Comparison of ENCODE assay signal across 11 cellular contexts in genomic region chr3:10188798-10189556, GRCh38. TPM values are rescaled to one million over a fixed set of nuclear protein-coding genes. Genes with fewer than 3 reads are reported as not detected.
A peak's percentile ranks its signal among the peaks of the same experiment; 100 is the strongest.
DNase-seq lines count a peak whose midpoint lies in the region; ATAC-seq, FAIRE-seq and TF ChIP-seq lines count a peak whose summit lies in the region.
"Had no signal": no experiment of that assay in that cellular context is flagged by ENCODE, and none has a peak within 500 bp of the region (broad histone marks: within the 10 kb centered on the region; RNA-seq: fewer than 3 reads in every experiment).

No MANE protein-coding gene starts in this region.

- peak overlapping the region; percentile 73 for H3K27ac ChIP-seq in keratinocyte (ENCODE audit: control insufficient read depth, insufficient read depth, low read length)
- H3K27ac ChIP-seq in stomach smooth muscle (ENCODE audit: low read length) = peak overlapping the region; percentile 60

- no peak overlapping the region for H2AFZ ChIP-seq in keratinocyte (ENCODE audit: control insufficient read depth, low read length)

- dilution Hi-C loops in keratinocyte (cut with MboI; ENCODE audit: extremely low pct_ligation_motif_present, low sequenced_read_pairs) = no loop called here

- in situ Hi-C loops in KBM-7 (cut with MboI; ENCODE audit: low pct_unique_long_range_greater_than_20kb, low sequenced_read_pairs) = no loop called here

- no peaks in the 10 kb centered on the region for H3K9me3 Mint-ChIP-seq in T-helper 1 cell treated with Interleukin-12 subunit alpha and Interleukin-12 subunit beta and Interleukin-4 antibody, amounts not matched to agents 30 μg/mL and 1 μg/mL, for 36 hours
- H3K9me3 Mint-ChIP-seq in activated T-helper 1 cell treated with anti-CD3 and anti-CD28 coated beads, Interleukin-12 subunit alpha, Interleukin-12 subunit beta, Interleukin-2, Interleukin-4 antibody, amounts not matched to agents 30 ng/mL and 10 ng/mL and 1 ng/mL, durations not matched to agents 14 hours and 24 hours and 36 hours = no peaks in the 10 kb centered on the region

- DNase-seq in T-helper 1 cell = no peak
- DNase-seq in activated T-helper 1 cell treated with anti-CD3 and anti-CD28 coated beads, Interleukin-12 subunit alpha, Interleukin-12 subunit beta, Interleukin-2, Interleukin-4 antibody, amounts not matched to agents 30 ng/mL and 10 ng/mL and 1 ng/mL, durations not matched to agents 14 hours and 24 hours and 36 hours (ENCODE audit: low spot score) = no peak
- DNase-seq in keratinocyte (ENCODE audit: low read depth, low spot score) = no peak
- no peak for DNase-seq in KBM-7
- no peak for DNase-seq in left colon
- DNase-seq in NCI-H2227 treated with DMSO at 0.1 percent for 48 hours (lab: John Stamatoyannopoulos, UW) = no peak

- H3K27me3 ChIP-seq in keratinocyte (ENCODE audit: control insufficient read depth, extremely low read depth, insufficient read depth, low read length) (no peaks in the 10 kb centered on the region), stomach smooth muscle (ENCODE audit: control insufficient read depth in 1 of 2, insufficient read depth in 2 of 2, low read length in 2 of 2) (no peaks in the 10 kb centered on the region)

- no peak for ATAC-seq in left colon

- intact Hi-C loops in activated T-helper 1 cell treated with anti-CD3 and anti-CD28 coated beads, Interleukin-12 subunit alpha, Interleukin-12 subunit beta, Interleukin-2, Interleukin-4 antibody, amounts not matched to agents 30 ng/mL and 10 ng/mL and 1 ng/mL, durations not matched to agents 14 hours and 24 hours and 36 hours (cut with micrococcal nuclease) = loop anchor here (1.0 kb wide), 1 partner anchor 10 kb away; no protein-coding TSS in a partner anchor
- intact Hi-C loops in left colon (cut with DNase I, micrococcal nuclease) = no loop called here

- H3K4me3 Mint-ChIP-seq in T-helper 1 cell treated with Interleukin-12 subunit alpha and Interleukin-12 subunit beta and Interleukin-4 antibody, amounts not matched to agents 30 μg/mL and 1 μg/mL, for 36 hours = peak overlapping the region; percentile 72
- peak overlapping the region; percentile 69 for H3K4me3 Mint-ChIP-seq in activated T-helper 1 cell treated with anti-CD3 and anti-CD28 coated beads, Interleukin-12 subunit alpha, Interleukin-12 subunit beta, Interleukin-2, Interleukin-4 antibody, amounts not matched to agents 30 ng/mL and 10 ng/mL and 1 ng/mL, durations not matched to agents 14 hours and 24 hours and 36 hours
- H3K4me3 Mint-ChIP-seq: brain had no signal

- H4K20me1 ChIP-seq in keratinocyte (ENCODE audit: control insufficient read depth, extremely low read depth, insufficient read depth, low read length) = no peaks in the 10 kb centered on the region

- peak overlapping the region; percentile 58 for H3K4me2 ChIP-seq in keratinocyte (ENCODE audit: control insufficient read depth, extremely low read depth, insufficient read depth, low read depth, low read length)

- H3K4me3 ChIP-seq in keratinocyte (ENCODE audit: control insufficient read depth in 2 of 3, extremely low read depth in 1 of 3, insufficient read depth in 2 of 3, low read depth in 1 of 3, low read length in 3 of 3) = peak overlapping the region in 1 of 3 experiments; percentile 5
- H3K4me3 ChIP-seq in stomach smooth muscle (ENCODE audit: low read length in 2 of 2) = peak overlapping the region; percentile 18 to 35

- H3K27ac Mint-ChIP-seq in T-helper 1 cell treated with Interleukin-12 subunit alpha and Interleukin-12 subunit beta and Interleukin-4 antibody, amounts not matched to agents 30 μg/mL and 1 μg/mL, for 36 hours = peak overlapping the region; percentile 93
- peak overlapping the region; percentile 91 for H3K27ac Mint-ChIP-seq in activated T-helper 1 cell treated with anti-CD3 and anti-CD28 coated beads, Interleukin-12 subunit alpha, Interleukin-12 subunit beta, Interleukin-2, Interleukin-4 antibody, amounts not matched to agents 30 ng/mL and 10 ng/mL and 1 ng/mL, durations not matched to agents 14 hours and 24 hours and 36 hours

- no peaks in the 10 kb centered on the region for H3K9me1 ChIP-seq in keratinocyte (ENCODE audit: control insufficient read depth, extremely low read depth, insufficient read depth, low read length)

- peaks cover 34% of the 10 kb centered on the region for H3K36me3 Mint-ChIP-seq in T-helper 1 cell treated with Interleukin-12 subunit alpha and Interleukin-12 subunit beta and Interleukin-4 antibody, amounts not matched to agents 30 μg/mL and 1 μg/mL, for 36 hours (ENCODE audit: low read depth)
- peaks cover 27% of the 10 kb centered on the region for H3K36me3 Mint-ChIP-seq in activated T-helper 1 cell treated with anti-CD3 and anti-CD28 coated beads, Interleukin-12 subunit alpha, Interleukin-12 subunit beta, Interleukin-2, Interleukin-4 antibody, amounts not matched to agents 30 ng/mL and 10 ng/mL and 1 ng/mL, durations not matched to agents 14 hours and 24 hours and 36 hours (ENCODE audit: low read depth)
- H3K36me3 Mint-ChIP-seq: brain had no signal

- H3K4me1 ChIP-seq in keratinocyte (ENCODE audit: control insufficient read depth, extremely low read depth, insufficient read depth, low read length) (peaks cover 60% of the 10 kb centered on the region), stomach smooth muscle (ENCODE audit: control insufficient read depth, insufficient read depth, low read length) (peaks cover 52% of the 10 kb centered on the region)

- TF ChIP-seq CTCF in keratinocyte (optimal IDR thresholded peaks at IDR 0.05 in 1 of 3, IDR thresholded peaks at IDR 0.05 in 1 of 3, conservative IDR thresholded peaks at IDR 0.05 in 1 of 3; ENCODE audit: extremely low read depth in 1 of 3, insufficient read depth in 2 of 3, low read length in 3 of 3) = no peak

- no peaks in the 10 kb centered on the region for H3K9me3 ChIP-seq in keratinocyte (ENCODE audit: control insufficient read depth, low read depth, low read length)
- H3K9me3 ChIP-seq in stomach smooth muscle (ENCODE audit: control insufficient read depth in 2 of 2, low read length in 2 of 2) = no peaks in the 10 kb centered on the region

- peaks cover 77% of the 10 kb centered on the region for H3K4me1 Mint-ChIP-seq in T-helper 1 cell treated with Interleukin-12 subunit alpha and Interleukin-12 subunit beta and Interleukin-4 antibody, amounts not matched to agents 30 μg/mL and 1 μg/mL, for 36 hours (ENCODE audit: low read depth)
- peaks cover 75% of the 10 kb centered on the region for H3K4me1 Mint-ChIP-seq in activated T-helper 1 cell treated with anti-CD3 and anti-CD28 coated beads, Interleukin-12 subunit alpha, Interleukin-12 subunit beta, Interleukin-2, Interleukin-4 antibody, amounts not matched to agents 30 ng/mL and 10 ng/mL and 1 ng/mL, durations not matched to agents 14 hours and 24 hours and 36 hours (ENCODE audit: low read depth)

- H3K27me3 Mint-ChIP-seq in T-helper 1 cell treated with Interleukin-12 subunit alpha and Interleukin-12 subunit beta and Interleukin-4 antibody, amounts not matched to agents 30 μg/mL and 1 μg/mL, for 36 hours (ENCODE audit: low read depth) = no peaks in the 10 kb centered on the region
- H3K27me3 Mint-ChIP-seq in activated T-helper 1 cell treated with anti-CD3 and anti-CD28 coated beads, Interleukin-12 subunit alpha, Interleukin-12 subunit beta, Interleukin-2, Interleukin-4 antibody, amounts not matched to agents 30 ng/mL and 10 ng/mL and 1 ng/mL, durations not matched to agents 14 hours and 24 hours and 36 hours (ENCODE audit: insufficient read depth) = no peaks in the 10 kb centered on the region
- H3K27me3 Mint-ChIP-seq: brain had no signal

- FAIRE-seq in keratinocyte (lab: Jason Lieb, UNC) = no peak
- FAIRE-seq: A204.1, TTC549 had no signal

- H3K36me3 ChIP-seq in keratinocyte (ENCODE audit: control insufficient read depth in 2 of 2, extremely low read depth in 1 of 2, insufficient read depth in 2 of 2, low read length in 2 of 2) (no peaks in the 10 kb centered on the region), stomach smooth muscle (ENCODE audit: control insufficient read depth in 2 of 2, insufficient read depth in 2 of 2, low read length in 2 of 2) (peaks cover 0 to 3% of the 10 kb centered on the region in 2 donors)

- H3K9ac ChIP-seq in keratinocyte (ENCODE audit: control insufficient read depth, extremely low read depth, insufficient read depth, low read length) = peak overlapping the region; percentile 11
- no peak overlapping the region for H3K9ac ChIP-seq in stomach smooth muscle (ENCODE audit: low read length in 2 of 2)

- H3K79me2 ChIP-seq in keratinocyte (ENCODE audit: control insufficient read depth, insufficient read depth, low read length) = no peaks in the 10 kb centered on the region

RNA-seq across cellular contexts. Expression of gene IRAK2, which starts 24.3 kb away (rescaled TPM):
- 8.1 and 8.6 TPM in 2 replicates for total RNA-seq in activated T-helper 1 cell treated with anti-CD3 and anti-CD28 coated beads, Interleukin-12 subunit alpha, Interleukin-12 subunit beta, Interleukin-2, Interleukin-4 antibody, amounts not matched to agents 30 ng/mL and 10 ng/mL and 1 ng/mL, durations not matched to agents 14 hours and 24 hours and 36 hours
- 3.5 to 6.2 TPM (median 5.3 TPM) in 3 replicates for polyA plus RNA-seq in keratinocyte
- 2.1 TPM for polyA plus RNA-seq in keratinocyte (2011; ENCODE audit: low read depth)
- 4.0 and 5.0 TPM in 2 replicates for polyA plus RNA-seq in keratinocyte (2011; cell fraction: cytosol; rRNA removed)
- 7.8 and 8.2 TPM in 2 replicates for polyA plus RNA-seq in keratinocyte (2011; cell fraction: nucleus; rRNA removed)
- 2.5 and 4.7 TPM in 2 replicates for polyA plus RNA-seq in keratinocyte (2012; ENCODE audit: low replicate concordance)
- polyA minus RNA-seq in keratinocyte = 2.7 to 6.3 TPM (median 5.2 TPM) in 3 replicates
- 4.6 TPM for polyA minus RNA-seq in keratinocyte (2011; cell fraction: cytosol; rRNA and poly(A)+ RNA removed)
- polyA minus RNA-seq in keratinocyte (2011; cell fraction: nucleus; rRNA and poly(A)+ RNA removed) = 7.2 and 8.1 TPM in 2 replicates
- total RNA-seq in left colon = 1 to 10 TPM; 1.7 to 3.4 TPM

RNA-seq across cellular contexts. Expression of gene VHL, which starts 47.4 kb away (rescaled TPM):
- 59.6 and 65.8 TPM in 2 replicates for total RNA-seq in activated T-helper 1 cell treated with anti-CD3 and anti-CD28 coated beads, Interleukin-12 subunit alpha, Interleukin-12 subunit beta, Interleukin-2, Interleukin-4 antibody, amounts not matched to agents 30 ng/mL and 10 ng/mL and 1 ng/mL, durations not matched to agents 14 hours and 24 hours and 36 hours
- 13.5 to 18.3 TPM (median 13.5 TPM) in 3 replicates for polyA plus RNA-seq in keratinocyte
- polyA plus RNA-seq in keratinocyte (2011; ENCODE audit: low read depth) = 12.3 TPM
- 9.6 and 12.0 TPM in 2 replicates for polyA plus RNA-seq in keratinocyte (2011; cell fraction: cytosol; rRNA removed)
- 19.8 and 20.9 TPM in 2 replicates for polyA plus RNA-seq in keratinocyte (2011; cell fraction: nucleus; rRNA removed)
- polyA plus RNA-seq in keratinocyte (2012; ENCODE audit: low replicate concordance) = 23.9 and 25.4 TPM in 2 replicates
- polyA minus RNA-seq in keratinocyte = 12.5 to 20.0 TPM (median 18.7 TPM) in 3 replicates
- polyA minus RNA-seq in keratinocyte (2011; cell fraction: cytosol; rRNA and poly(A)+ RNA removed) = 15.2 TPM
- 5.7 and 9.9 TPM in 2 replicates for polyA minus RNA-seq in keratinocyte (2011; cell fraction: nucleus; rRNA and poly(A)+ RNA removed)
- 10 to 100 TPM; 36.4 to 37.6 TPM for total RNA-seq in left colon

RNA-seq across cellular contexts. Expression of gene TATDN2, which starts 59.3 kb away (rescaled TPM):
- total RNA-seq in activated T-helper 1 cell treated with anti-CD3 and anti-CD28 coated beads, Interleukin-12 subunit alpha, Interleukin-12 subunit beta, Interleukin-2, Interleukin-4 antibody, amounts not matched to agents 30 ng/mL and 10 ng/mL and 1 ng/mL, durations not matched to agents 14 hours and 24 hours and 36 hours = 80.4 and 81.5 TPM in 2 replicates
- polyA plus RNA-seq in keratinocyte = 13.4 to 20.0 TPM (median 13.8 TPM) in 3 replicates
- polyA plus RNA-seq in keratinocyte (2011; ENCODE audit: low read depth) = 3.3 TPM
- 14.8 and 16.2 TPM in 2 replicates for polyA plus RNA-seq in keratinocyte (2011; cell fraction: cytosol; rRNA removed)
- polyA plus RNA-seq in keratinocyte (2011; cell fraction: nucleus; rRNA removed) = 21.0 and 21.4 TPM in 2 replicates
- polyA plus RNA-seq in keratinocyte (2012; ENCODE audit: low replicate concordance) = 13.3 and 26.3 TPM in 2 replicates
- polyA minus RNA-seq in keratinocyte = 28.0 to 33.6 TPM (median 29.8 TPM) in 3 replicates
- polyA minus RNA-seq in keratinocyte (2011; cell fraction: cytosol; rRNA and poly(A)+ RNA removed) = 11.7 TPM
- polyA minus RNA-seq in keratinocyte (2011; cell fraction: nucleus; rRNA and poly(A)+ RNA removed) = 15.5 and 25.2 TPM in 2 replicates
- 10 to 100 TPM; 30.2 to 37.9 TPM for total RNA-seq in left colon
